ENCODE assay signal across 8 cellular contexts in the genomic region with DNA sequence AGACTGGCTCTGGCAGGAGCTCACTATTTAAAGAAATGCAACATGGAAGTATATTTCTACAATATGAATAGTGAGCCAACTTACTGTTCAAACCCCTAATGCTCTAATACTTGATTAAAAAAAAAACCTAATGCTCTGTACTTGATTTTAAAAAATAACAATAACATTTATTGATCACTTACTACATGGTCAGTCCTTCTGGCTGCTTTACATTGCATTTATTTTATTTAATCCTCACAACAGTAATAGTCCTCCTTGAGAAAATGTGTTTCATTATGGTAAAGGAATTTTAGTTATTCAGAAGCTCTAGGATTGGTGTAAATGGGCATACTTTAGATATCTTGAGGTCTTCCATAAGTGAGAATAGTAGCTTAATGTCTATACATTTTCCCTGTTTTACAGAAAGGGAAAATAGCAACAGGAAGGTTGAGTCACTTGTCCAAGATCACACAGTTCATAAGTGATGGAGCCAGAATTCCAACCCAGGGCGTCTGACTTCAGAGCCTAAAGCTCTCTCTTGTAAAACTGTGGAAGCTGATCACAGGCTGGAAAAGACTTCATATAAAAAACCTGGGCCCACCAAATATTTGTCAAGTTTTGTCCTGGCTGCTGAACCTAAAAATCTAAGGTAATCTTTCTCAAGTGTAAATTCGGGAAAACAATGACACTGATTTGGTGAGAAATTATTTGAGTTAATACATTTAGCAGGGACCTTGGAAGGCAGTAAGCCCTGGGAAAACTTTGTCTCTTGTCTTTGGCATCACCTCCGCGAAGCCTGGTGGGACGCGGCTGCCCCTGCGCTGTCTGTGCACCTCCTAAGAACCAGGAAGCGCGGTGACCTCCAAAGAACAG. TPM values are rescaled to one million over a fixed set of nuclear protein-coding genes. Genes with fewer than 3 reads are reported as not detected.
DNase-seq lines count a peak whose midpoint lies in the region; ATAC-seq and TF ChIP-seq lines count a peak whose summit lies in the region.

No MANE protein-coding gene starts in this region.

- H3K27me3 Mint-ChIP-seq in activated CD4-positive, alpha-beta T cell treated with anti-CD3 and anti-CD28 coated beads, Interleukin-2, amount 10 ng/mL, durations not matched to agents 7 days and 5 days = no peaks in the 10 kb centered on the region

- no peak for DNase-seq in activated CD4-positive, alpha-beta T cell treated with anti-CD3 and anti-CD28 coated beads, Interleukin-2, amount 10 ng/mL, durations not matched to agents 7 days and 5 days
- no peak for DNase-seq in activated CD4-positive, alpha-beta T cell treated with anti-CD3 and anti-CD28 coated beads, Interleukin-2, amount 50 U/mL, for 1 hour
- DNase-seq in glomerular visceral epithelial cell (ENCODE audit: extremely low spot score) = peak; percentile 29
- no peak for DNase-seq in psoas muscle
- no peak for DNase-seq in SHP77 treated with DMSO at 0.1 percent for 48 hours (lab: John Stamatoyannopoulos, UW)
- DNase-seq in HPDE6-E6E7 (ENCODE audit: extremely low spot score) = no peak

- no peaks in the 10 kb centered on the region for H3K36me3 ChIP-seq in psoas muscle (ENCODE audit: insufficient read depth in 1 of 2, low read depth in 1 of 2)

- H3K4me1 ChIP-seq in psoas muscle = no peaks in the 10 kb centered on the region

- intact Hi-C loops in psoas muscle (cut with DNase I) = no loop called here

- H3K4me3 ChIP-seq in WI38 (ENCODE audit: low read depth, low read length) (peak overlapping the region; percentile 96), psoas muscle (peak overlapping the region; percentile 89)

- peaks cover 58% of the 10 kb centered on the region for H3K4me1 Mint-ChIP-seq in activated CD4-positive, alpha-beta T cell treated with anti-CD3 and anti-CD28 coated beads, Interleukin-2, amount 10 ng/mL, durations not matched to agents 7 days and 5 days

- H3K27ac ChIP-seq in psoas muscle = peak overlapping the region; percentile 71

- ATAC-seq in HG03045 (IDR thresholded peaks at IDR 0.05; ENCODE audit: unreplicated experiment) = peak; percentile 18
- ATAC-seq in psoas muscle = no peak

- CTCF ChIA-PET in activated CD4-positive, alpha-beta T cell treated with anti-CD3 and anti-CD28 coated beads, Interleukin-2, amount 10 ng/mL, durations not matched to agents 7 days and 5 days (lab: Charles Lee) = interaction anchor here (0.9 to 3.5 kb wide), 3 partner anchors 10 to 24 kb away, joined by 3 to 12 read pairs (median 4); no protein-coding TSS in a partner anchor

- TF ChIP-seq CTCF in WI38 (IDR thresholded peaks at IDR 0.05; ENCODE audit: low read depth, low read length) (no peak), psoas muscle (IDR thresholded peaks at IDR 0.05) (no peak)

- WGBS in psoas muscle, 3 donors = 6 to 12% (median 8%) methylated on average over 9 of the region's 9 CpGs

- no peaks in the 10 kb centered on the region for H3K27me3 ChIP-seq in psoas muscle (ENCODE audit: insufficient read depth in 3 of 3, low read length in 2 of 3)

- no peaks in the 10 kb centered on the region for H3K9me3 Mint-ChIP-seq in activated CD4-positive, alpha-beta T cell treated with anti-CD3 and anti-CD28 coated beads, Interleukin-2, amount 10 ng/mL, durations not matched to agents 7 days and 5 days

- POLR2A ChIA-PET in activated CD4-positive, alpha-beta T cell treated with anti-CD3 and anti-CD28 coated beads, Interleukin-2, amount 10 ng/mL, durations not matched to agents 7 days and 5 days (lab: Charles Lee) = no interaction called here

- peak overlapping the region; percentile 82 for H3K4me3 Mint-ChIP-seq in activated CD4-positive, alpha-beta T cell treated with anti-CD3 and anti-CD28 coated beads, Interleukin-2, amount 10 ng/mL, durations not matched to agents 7 days and 5 days

- H3K36me3 Mint-ChIP-seq in activated CD4-positive, alpha-beta T cell treated with anti-CD3 and anti-CD28 coated beads, Interleukin-2, amount 10 ng/mL, durations not matched to agents 7 days and 5 days (ENCODE audit: low read depth) = peaks cover 8% of the 10 kb centered on the region

- peak overlapping the region; percentile 91 for H3K27ac Mint-ChIP-seq in activated CD4-positive, alpha-beta T cell treated with anti-CD3 and anti-CD28 coated beads, Interleukin-2, amount 10 ng/mL, durations not matched to agents 7 days and 5 days

- H3K9me3 ChIP-seq in psoas muscle = no peaks in the 10 kb centered on the region

RNA-seq across cellular contexts. Expression of a gene that starts 0.9 kb away (rescaled TPM):
- 10 to 100 TPM; 33.7 to 37.4 TPM for total RNA-seq in activated CD4-positive, alpha-beta T cell treated with anti-CD3 and anti-CD28 coated beads, Interleukin-2, amount 10 ng/mL, durations not matched to agents 7 days and 5 days
- 1 to 10 TPM in 3 of 4 donors, under 1 TPM in 1; 0.86 to 2.3 (median 1.8) TPM for total RNA-seq in psoas muscle
- polyA plus RNA-seq in psoas muscle = 1 to 10 TPM in 2 of 3 donors, under 1 TPM in 1; 0.88 to 1.3 (median 1.2) TPM

Comparison
In these comparisons a context has a peak if more than half of its experiments do, and no peak if none do; other contexts are left out.
1. RNA of a gene that starts 0.9 kb away (total RNA-seq): 33.7 to 37.4 TPM in activated CD4-positive, alpha-beta T cell treated with anti-CD3 and anti-CD28 coated beads, Interleukin-2, amount 10 ng/mL, durations not matched to agents 7 days and 5 days; 0.86 to 2.3 TPM in psoas muscle; every median in the first group is over 10 times any median in the second.